ENCODE assay signal across 8 cellular contexts in the genomic region with DNA sequence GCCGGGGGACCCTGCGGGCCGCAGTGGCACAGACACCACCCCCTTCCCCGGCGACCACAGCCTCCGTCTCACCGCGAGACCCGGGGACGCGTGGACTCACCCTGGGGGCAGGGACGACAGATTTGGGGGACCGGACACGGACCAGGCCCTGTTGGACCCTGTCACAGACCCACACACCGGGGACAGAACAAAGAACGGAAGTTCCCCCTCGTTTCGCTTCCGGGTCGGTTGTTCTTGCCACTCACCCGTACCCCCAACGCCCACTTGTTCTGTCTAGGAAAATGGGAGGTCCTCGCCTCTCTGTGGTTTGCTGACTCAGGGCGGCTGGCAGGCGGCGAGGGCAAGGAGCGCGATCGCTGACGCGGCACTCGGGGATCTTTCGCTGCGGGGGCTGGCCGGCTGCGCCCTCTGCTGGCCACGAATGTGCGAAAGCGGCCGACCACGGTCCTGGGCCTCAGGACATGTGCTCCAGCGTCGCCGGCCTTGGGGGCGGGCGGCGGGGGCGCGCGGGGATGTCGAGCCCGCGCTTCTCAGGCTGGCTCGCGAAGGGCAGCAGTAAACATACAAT. TPM values are rescaled to one million over a fixed set of nuclear protein-coding genes. Genes with fewer than 3 reads are reported as not detected.
A peak's percentile ranks its signal among the peaks of the same experiment; 100 is the strongest.
DNase-seq lines count a peak whose midpoint lies in the region; ATAC-seq, FAIRE-seq and TF ChIP-seq lines count a peak whose summit lies in the region.

A gene (minus strand): TSS at position 189 of the 568 bp plus-strand sequence. CDS start 4,366 bp downstream, outside the sequence.

- H3K4me2 ChIP-seq in HepG2 (ENCODE audit: low read depth, low read length): peak within 1 kb of the TSS; percentile 97

- H3K4me3 ChIP-seq in CD4-positive, alpha-beta memory T cell (ENCODE audit: low read length in 2 of 2): peak within 1 kb of the TSS; percentile 87 to 88
- H3K4me3 ChIP-seq in HepG2 (replicated peaks in 1 of 3; ENCODE audit: insufficient read depth in 1 of 3, low read depth in 2 of 3, low read length in 3 of 3): peak within 1 kb of the TSS; percentile 91 to 99 (median 92)

- TF ChIP-seq POLR2A in HepG2 (IDR thresholded peaks at IDR 0.05; ENCODE audit: insufficient read depth in 1 of 2, low read depth in 2 of 2, low read length in 2 of 2): peak; percentile 87 to 91

- ATAC-seq in GM19438 (IDR thresholded peaks at IDR 0.05; ENCODE audit: low read depth, unreplicated experiment) (peak; percentile 83), HG03575 (IDR thresholded peaks at IDR 0.05; ENCODE audit: extremely low read depth, insufficient number of reproducible peaks, low FRiP score, unreplicated experiment) (peak; percentile 53), HepG2 (peak; percentile 85)

- peak within 1 kb of the TSS; percentile 85 to 97 (median 94) for H3K4me3 Mint-ChIP-seq in CD4-positive, alpha-beta memory T cell

- H3K4me1 Mint-ChIP-seq in CD4-positive, alpha-beta memory T cell: peaks cover 23 to 48% (median 36%) of the 10 kb centered on the region in 4 donors

- no peaks in the 10 kb centered on the region for H3K9me3 ChIP-seq in CD4-positive, alpha-beta memory T cell (ENCODE audit: control insufficient read depth in 1 of 2, low read length in 2 of 2)
- no peaks in the 10 kb centered on the region for H3K9me3 ChIP-seq in HepG2 (ENCODE audit: low read length)

- POLR2A ChIA-PET in CD4-positive, alpha-beta memory T cell (lab: Charles Lee; ENCODE audit: partially characterized antibody): interaction anchor here (0.7 to 2.5 kb wide), 9 partner anchors 13 to 263 kb away, joined by 3 to 26 read pairs (median 7); a partner anchor contains a TSS
- POLR2A ChIA-PET in HepG2 (lab: Yijun Ruan, JAX): interaction anchor here (0.9 to 2.1 kb wide), 3 partner anchors 20 to 84 kb away, joined by 3 to 8 read pairs (median 7); a partner anchor contains a TSS

- CTCF ChIA-PET in CD4-positive, alpha-beta memory T cell (lab: Charles Lee; ENCODE audit: partially characterized antibody): interaction anchor here (0.7 to 1.5 kb wide), 17 partner anchors 9 to 578 kb away, joined by 3 to 15 read pairs (median 4); a partner anchor contains a TSS
- CTCF ChIA-PET in HepG2 (lab: Yijun Ruan, JAX; ENCODE audit: low intra/inter-chr PET ratio, low total read pairs): no interaction called here

- H3K79me2 ChIP-seq in HepG2 (ENCODE audit: insufficient read depth, low read length): peaks cover 47% of the 10 kb centered on the region

- in situ Hi-C loops in HepG2 (cut with HindIII; ENCODE audit: extremely low pct_ligation_motif_present, low pct_unique_long_range_greater_than_20kb): no loop called here

- peak; percentile 98 to 99 (median 98) for DNase-seq in CD4-positive, alpha-beta memory T cell
- DNase-seq in NCI-H82 (lab: John Stamatoyannopoulos, UW): peak; percentile 99
- DNase-seq in activated CD4-positive, alpha-beta T cell treated with anti-CD3 and anti-CD28 coated beads, Interleukin-2, amount 50 U/mL, for 48 hours: peak; percentile 97 to 98
- DNase-seq in dermis microvascular lymphatic vessel endothelial cell (ENCODE audit: low read depth in 2 of 2): peak; percentile 97 to 99
- DNase-seq in HepG2 (ENCODE audit: low spot score): peak; percentile 98
- DNase-seq in stimulated activated CD4-positive, alpha-beta T cell treated with anti-CD3 and anti-CD28 coated beads, Interleukin-4, amount 100 ng/mL, for 1 hour: peak; percentile 97

- H4K20me1 ChIP-seq in HepG2 (ENCODE audit: insufficient read depth, low read length): peaks cover 31% of the 10 kb centered on the region

- peaks cover 25% of the 10 kb centered on the region for H3K4me1 ChIP-seq in CD4-positive, alpha-beta memory T cell (ENCODE audit: insufficient read depth, low read length)
- H3K4me1 ChIP-seq in HepG2 (ENCODE audit: insufficient read depth, low read length): peaks cover 44% of the 10 kb centered on the region

- H3K36me3 ChIP-seq in CD4-positive, alpha-beta memory T cell (ENCODE audit: insufficient read depth, low read length): peaks cover 9% of the 10 kb centered on the region
- peaks cover 5 to 11% of the 10 kb centered on the region in 2 experiments for H3K36me3 ChIP-seq in HepG2 (replicated peaks in 1 of 2; ENCODE audit: control insufficient read depth in 1 of 2, insufficient read depth in 2 of 2, low read length in 2 of 2)

- peak within 1 kb of the TSS; percentile 90 to 99 (median 95) for H3K27ac Mint-ChIP-seq in CD4-positive, alpha-beta memory T cell

- peak; percentile 99 for FAIRE-seq in HepG2 (lab: Jason Lieb, UNC)

- no peaks in the 10 kb centered on the region for H3K9me3 Mint-ChIP-seq in CD4-positive, alpha-beta memory T cell

- intact Hi-C loops in CD4-positive, alpha-beta memory T cell (cut with micrococcal nuclease): loop anchor here (1.0 to 10.0 kb wide), 11 partner anchors 19 to 527 kb away; a partner anchor contains a TSS
- intact Hi-C loops in HepG2 (cut with micrococcal nuclease; ENCODE audit: unreplicated experiment): loop anchor here (5.0 kb wide), 1 partner anchor 46 kb away; a partner anchor contains a TSS

- no peaks in the 10 kb centered on the region for H3K27me3 Mint-ChIP-seq in CD4-positive, alpha-beta memory T cell

- TF ChIP-seq EP300 in HepG2 (IDR thresholded peaks at IDR 0.05; ENCODE audit: low read depth in 2 of 2, low read length in 2 of 2): peak in 1 of 2 experiments; percentile 46; a peak in 2 of 4 replicates
- peak; percentile 68; the same call in 1 of the 2 replicates for TF ChIP-seq EP300 in HepG2 (CRISPR knock-in tag; IDR thresholded peaks at IDR 0.05; ENCODE audit: borderline replicate concordance)

- H3K9ac ChIP-seq in HepG2 (ENCODE audit: insufficient read depth, low read depth, low read length): peak within 1 kb of the TSS; percentile 99

- H3K27ac ChIP-seq in CD4-positive, alpha-beta memory T cell (ENCODE audit: low read depth, low read length): peak within 1 kb of the TSS; percentile 74
- H3K27ac ChIP-seq in HepG2 (ENCODE audit: extremely low read length, insufficient read depth, low read length): peak within 1 kb of the TSS; percentile 96

- BruUV-seq in HepG2 (replicated peaks; lab: Mats Ljungman, UMichigan): no TSS peak

- peak; percentile 98 for TF ChIP-seq CTCF in HepG2 (CRISPR knock-in tag; IDR thresholded peaks at IDR 0.05)

- H3K36me3 Mint-ChIP-seq in CD4-positive, alpha-beta memory T cell: peaks cover 15 to 26% of the 10 kb centered on the region in 2 donors

- 0% methylated on average over 13 of the region's 55 CpGs for WGBS in HepG2 (ENCODE audit: low lambda C conversion rate)

- TF ChIP-seq RAD21 in HepG2 (CRISPR knock-in tag; IDR thresholded peaks at IDR 0.05): peak; percentile 90

- no peaks in the 10 kb centered on the region for H3K27me3 ChIP-seq in CD4-positive, alpha-beta memory T cell (ENCODE audit: insufficient read depth, low read length)
- H3K27me3 ChIP-seq in HepG2 (ENCODE audit: control insufficient read depth in 1 of 2, insufficient read depth in 2 of 2, low read length in 2 of 2): no peaks in the 10 kb centered on the region; a peak in 1 of 5 replicates

- no peak within 1 kb of the TSS for H2AFZ ChIP-seq in HepG2 (ENCODE audit: low read length)

TF ChIP-seq in HepG2, 621 proteins besides CTCF, POLR2A, EP300 and RAD21 (continues in another document):
- TF ChIP-seq SIX1 (CRISPR knock-in tag; IDR thresholded peaks at IDR 0.05; ENCODE audit: borderline replicate concordance) (peak; percentile 44; the same call in 1 of the 2 replicates), SALL1 (CRISPR knock-in tag; IDR thresholded peaks at IDR 0.05) (peak; percentile 97), TRIM24 (CRISPR knock-in tag; IDR thresholded peaks at IDR 0.05) (no peak), MTF2 (CRISPR knock-in tag; IDR thresholded peaks at IDR 0.05; ENCODE audit: borderline replicate concordance) (no peak), ZNF749 (CRISPR knock-in tag; IDR thresholded peaks at IDR 0.05; ENCODE audit: borderline replicate concordance) (peak; percentile 79; the same call in 1 of the 2 replicates), ZNF878 (CRISPR knock-in tag; IDR thresholded peaks at IDR 0.05) (peak; percentile 98), EEA1 (CRISPR knock-in tag; IDR thresholded peaks at IDR 0.05; ENCODE audit: borderline replicate concordance) (no peak), ZNF350 (CRISPR knock-in tag; IDR thresholded peaks at IDR 0.05; ENCODE audit: borderline replicate concordance, low read depth) (peak; percentile 88), MED1 (CRISPR knock-in tag; IDR thresholded peaks at IDR 0.05) (peak; percentile 92), ZNF136 (CRISPR knock-in tag; IDR thresholded peaks at IDR 0.05; ENCODE audit: low read depth) (peak; percentile 20; the same call in 1 of the 2 replicates), ZNF17 (CRISPR knock-in tag; IDR thresholded peaks at IDR 0.05) (0 out of 2 replicates have a peak, but pooled peaks have one; percentile 62)

RNA-seq across cellular contexts. Expression of the gene that starts here (rescaled TPM):
- 10 to 100 TPM; 44.2 to 44.8 TPM for total RNA-seq in CD4-positive, alpha-beta memory T cell
- 10 to 100 TPM; 11.9 to 25.4 TPM for polyA plus RNA-seq in CD4-positive, alpha-beta memory T cell
- total RNA-seq in dermis microvascular lymphatic vessel endothelial cell (22.5 and 30.1 TPM in 2 replicates), HepG2 (2016; rRNA removed; fragmentation: Illumina TruSeq; extraction: Trizol) (53.2 and 56.9 TPM in 2 replicates)
- total RNA-seq in HepG2 (2016; cell fraction: cytosol; rRNA removed; fragmentation: Illumina TruSeq; extraction: Trizol; ENCODE audit: low read depth): 14.5 and 17.2 TPM in 2 replicates
- 49.6 and 57.2 TPM in 2 replicates for total RNA-seq in HepG2 (2016; cell fraction: insoluble cytoplasmic fraction; rRNA removed; fragmentation: Illumina TruSeq; extraction: Trizol)
- total RNA-seq in HepG2 (2016; cell fraction: membrane; rRNA removed; fragmentation: Illumina TruSeq; extraction: Trizol): 31.0 and 33.2 TPM in 2 replicates
- 75.6 and 79.7 TPM in 2 replicates for total RNA-seq in HepG2 (2016; cell fraction: nucleus; rRNA removed; fragmentation: Illumina TruSeq; extraction: Trizol)
- 29.1 and 33.7 TPM in 2 replicates for polyA plus RNA-seq in HepG2 (2011; rRNA removed)
- polyA plus RNA-seq in HepG2 (2011; cell fraction: cytosol; rRNA removed): 14.7 and 19.2 TPM in 2 replicates
- 57.3 and 62.4 TPM in 2 replicates for polyA plus RNA-seq in HepG2 (2011; cell fraction: nucleus; rRNA removed)
- polyA plus RNA-seq in HepG2 (2012): 30.0 and 30.2 TPM in 2 replicates
- 5.1 and 5.2 TPM in 2 replicates for polyA plus RNA-seq in HepG2 (2016; cell fraction: cytosol; fragmentation: Illumina TruSeq; extraction: Trizol; ENCODE audit: low read depth)
- polyA plus RNA-seq in HepG2 (2016; cell fraction: insoluble cytoplasmic fraction; fragmentation: Illumina TruSeq; extraction: Trizol; ENCODE audit: low read depth): 35.8 and 38.2 TPM in 2 replicates
- polyA plus RNA-seq in HepG2 (2016; cell fraction: membrane; fragmentation: Illumina TruSeq; extraction: Trizol; ENCODE audit: low read depth): 12.2 and 13.7 TPM in 2 replicates
- polyA plus RNA-seq in HepG2 (2016; cell fraction: nucleus; fragmentation: Illumina TruSeq; extraction: Trizol; ENCODE audit: insufficient read depth, low read depth): 98.1 and 100 TPM in 2 replicates
- polyA minus RNA-seq in HepG2 (2011; rRNA and poly(A)+ RNA removed; ENCODE audit: low replicate concordance): 32.6 and 73.5 TPM in 2 replicates
- polyA minus RNA-seq in HepG2 (2011; cell fraction: cytosol; rRNA and poly(A)+ RNA removed): 17.8 and 19.3 TPM in 2 replicates
- 103 and 106 TPM in 2 replicates for polyA minus RNA-seq in HepG2 (2011; cell fraction: nucleus; rRNA and poly(A)+ RNA removed)

Comparison
In these comparisons a context has a peak if more than half of its experiments do, and no peak if none do; other contexts are left out.
1. Peak in every context shown above with its lines: DNase-seq, ATAC-seq, H3K4me3 ChIP-seq and H3K27ac ChIP-seq.